ENCODE assay signal across 26 cellular contexts in genomic region chr20:24639167-24639548, GRCh38.
"Had no signal": no experiment of that assay in that cellular context is flagged by ENCODE, and none has a peak within 500 bp of the region (broad histone marks: within the 10 kb centered on the region; RNA-seq: fewer than 3 reads in every experiment).

No MANE protein-coding gene starts in this region.

- H3K36me3 Mint-ChIP-seq: activated naive CD4-positive, alpha-beta T cell treated with anti-CD3 and anti-CD28 coated beads, Interleukin-2, amount 10 ng/mL, durations not matched to agents 7 days and 5 days; activated naive CD4-positive, alpha-beta T cell treated with anti-CD3 and anti-CD28 coated beads, Interleukin-2, amount 50 U/mL, for 72 hours; activated naive CD8-positive, alpha-beta T cell treated with anti-CD3 and anti-CD28 coated beads, Interleukin-2, amount 10 ng/mL, durations not matched to agents 7 days and 5 days; brain had no signal

- H3K4me1 Mint-ChIP-seq: activated CD4-positive, alpha-beta memory T cell treated with anti-CD3 and anti-CD28 coated beads, Interleukin-2, amount 10 ng/mL, durations not matched to agents 7 days and 5 days; activated CD4-positive, alpha-beta T cell treated with anti-CD3 and anti-CD28 coated beads for 36 hours; activated CD4-positive, alpha-beta T cell treated with anti-CD3 and anti-CD28 coated beads, Interleukin-2, amount 10 ng/mL, durations not matched to agents 24 days and 14 days; activated naive CD4-positive, alpha-beta T cell treated with anti-CD3 and anti-CD28 coated beads, Interleukin-2, amount 10 ng/mL, durations not matched to agents 7 days and 5 days; activated naive CD8-positive, alpha-beta T cell treated with anti-CD3 and anti-CD28 coated beads, Interleukin-2, amount 10 ng/mL, durations not matched to agents 7 days and 5 days had no signal

- H3K4me1 ChIP-seq: ascending aorta, breast epithelium, colonic mucosa had no signal

- H3K4me3 Mint-ChIP-seq: activated CD4-positive, alpha-beta memory T cell treated with anti-CD3 and anti-CD28 coated beads, Interleukin-2, amount 10 ng/mL, durations not matched to agents 7 days and 5 days; activated CD4-positive, alpha-beta T cell treated with anti-CD3 and anti-CD28 coated beads for 36 hours; activated CD4-positive, alpha-beta T cell treated with anti-CD3 and anti-CD28 coated beads, Interleukin-2, amount 10 ng/mL, durations not matched to agents 24 days and 14 days; activated naive CD4-positive, alpha-beta T cell treated with anti-CD3 and anti-CD28 coated beads, Interleukin-2, amount 10 ng/mL, durations not matched to agents 7 days and 5 days; activated naive CD8-positive, alpha-beta T cell treated with anti-CD3 and anti-CD28 coated beads, Interleukin-2, amount 10 ng/mL, durations not matched to agents 7 days and 5 days; activated T-helper 1 cell treated with anti-CD3 and anti-CD28 coated beads, Interleukin-12 subunit alpha, Interleukin-12 subunit beta, Interleukin-2, Interleukin-4 antibody, amounts not matched to agents 30 ng/mL and 10 ng/mL and 1 ng/mL, durations not matched to agents 14 hours and 24 hours and 36 hours; brain; dendritic cell treated with granulocyte-macrophage colony-stimulating factor and Interleukin-4, amounts not matched to agents 40 ng/mL and 50 ng/mL, for 4 days; endodermal cell had no signal

- H3K4me3 ChIP-seq: ascending aorta, breast epithelium, cardiac muscle cell, colonic mucosa, dorsolateral prefrontal cortex had no signal

- H3K9me3 ChIP-seq: colonic mucosa had no signal

- H3K36me3 ChIP-seq: ascending aorta, breast epithelium, cardiac muscle cell, colonic mucosa had no signal

- ATAC-seq: activated CD4-positive, alpha-beta T cell treated with anti-CD3 and anti-CD28 coated beads for 36 hours; activated naive CD4-positive, alpha-beta T cell treated with anti-CD3 and anti-CD28 coated beads, Interleukin-2, amount 50 U/mL, for 72 hours; esophagus mucosa had no signal

- H3K27me3 Mint-ChIP-seq: activated CD4-positive, alpha-beta T cell treated with anti-CD3 and anti-CD28 coated beads, Interleukin-2, amount 10 ng/mL, durations not matched to agents 24 days and 14 days had no signal

- H3K9me3 Mint-ChIP-seq: activated CD4-positive, alpha-beta memory T cell treated with anti-CD3 and anti-CD28 coated beads, Interleukin-2, amount 10 ng/mL, durations not matched to agents 7 days and 5 days; activated CD4-positive, alpha-beta T cell treated with anti-CD3 and anti-CD28 coated beads, Interleukin-2, amount 10 ng/mL, durations not matched to agents 24 days and 14 days; activated naive CD4-positive, alpha-beta T cell treated with anti-CD3 and anti-CD28 coated beads, Interleukin-2, amount 10 ng/mL, durations not matched to agents 7 days and 5 days; activated naive CD4-positive, alpha-beta T cell treated with anti-CD3 and anti-CD28 coated beads, Interleukin-2, amount 50 U/mL, for 72 hours; activated naive CD8-positive, alpha-beta T cell treated with anti-CD3 and anti-CD28 coated beads, Interleukin-2, amount 10 ng/mL, durations not matched to agents 7 days and 5 days; activated T-helper 1 cell treated with anti-CD3 and anti-CD28 coated beads, Interleukin-12 subunit alpha, Interleukin-12 subunit beta, Interleukin-2, Interleukin-4 antibody, amounts not matched to agents 30 ng/mL and 10 ng/mL and 1 ng/mL, durations not matched to agents 14 hours and 24 hours and 36 hours; activated T-helper 2 cell treated with anti-CD3 and anti-CD28 coated beads, Interferon-gamma antibody, Interleukin-2, Interleukin-4, amounts not matched to agents 10 μg/mL and 5 μg/mL and 100 μg/mL, durations not matched to agents 14 hours and 24 hours and 36 hours; dendritic cell treated with granulocyte-macrophage colony-stimulating factor and Interleukin-4, amounts not matched to agents 40 ng/mL and 50 ng/mL, for 4 days; endodermal cell had no signal

- H3K27ac ChIP-seq: ascending aorta, breast epithelium, cardiac muscle cell, colonic mucosa had no signal

- H3K27ac Mint-ChIP-seq: activated CD4-positive, alpha-beta memory T cell treated with anti-CD3 and anti-CD28 coated beads, Interleukin-2, amount 10 ng/mL, durations not matched to agents 7 days and 5 days; activated CD4-positive, alpha-beta T cell treated with anti-CD3 and anti-CD28 coated beads for 36 hours; activated CD4-positive, alpha-beta T cell treated with anti-CD3 and anti-CD28 coated beads, Interleukin-2, amount 10 ng/mL, durations not matched to agents 24 days and 14 days; activated naive CD4-positive, alpha-beta T cell treated with anti-CD3 and anti-CD28 coated beads, Interleukin-2, amount 10 ng/mL, durations not matched to agents 7 days and 5 days; activated naive CD4-positive, alpha-beta T cell treated with anti-CD3 and anti-CD28 coated beads, Interleukin-2, amount 50 U/mL, for 72 hours; activated naive CD8-positive, alpha-beta T cell treated with anti-CD3 and anti-CD28 coated beads, Interleukin-2, amount 10 ng/mL, durations not matched to agents 7 days and 5 days; activated T-helper 1 cell treated with anti-CD3 and anti-CD28 coated beads, Interleukin-12 subunit alpha, Interleukin-12 subunit beta, Interleukin-2, Interleukin-4 antibody, amounts not matched to agents 30 ng/mL and 10 ng/mL and 1 ng/mL, durations not matched to agents 14 hours and 24 hours and 36 hours; activated T-helper 2 cell treated with anti-CD3 and anti-CD28 coated beads, Interferon-gamma antibody, Interleukin-2, Interleukin-4, amounts not matched to agents 10 μg/mL and 5 μg/mL and 100 μg/mL, durations not matched to agents 14 hours and 24 hours and 36 hours; dendritic cell treated with granulocyte-macrophage colony-stimulating factor and Interleukin-4, amounts not matched to agents 40 ng/mL and 50 ng/mL, for 4 days; endodermal cell had no signal

- DNase-seq: activated CD4-positive, alpha-beta memory T cell treated with anti-CD3 and anti-CD28 coated beads, Interleukin-2, amount 10 ng/mL, durations not matched to agents 7 days and 5 days; activated CD4-positive, alpha-beta T cell treated with anti-CD3 and anti-CD28 coated beads for 36 hours; activated CD4-positive, alpha-beta T cell treated with anti-CD3 and anti-CD28 coated beads, Interleukin-2, amount 10 ng/mL, durations not matched to agents 24 days and 14 days; activated CD4-positive, CD25-positive, alpha-beta regulatory T cell; activated CD4-positive, CD25-positive, alpha-beta regulatory T cell treated with anti-CD3 and anti-CD28 coated beads, Interleukin-2, amount 50 U/mL, for 72 hours; activated effector memory CD4-positive, alpha-beta T cell treated with anti-CD3 and anti-CD28 coated beads, Interleukin-2, amount 50 U/mL, for 16 hours; activated naive CD4-positive, alpha-beta T cell treated with anti-CD3 and anti-CD28 coated beads, Interleukin-2, amount 10 ng/mL, durations not matched to agents 7 days and 5 days; activated naive CD8-positive, alpha-beta T cell treated with anti-CD3 and anti-CD28 coated beads, Interleukin-2, amount 10 ng/mL, durations not matched to agents 7 days and 5 days; activated T-cell treated with anti-CD3 and anti-CD28 coated beads, Interleukin-2, amount 50 U/mL, for 1 hour; activated T-cell treated with anti-CD3 and anti-CD28 coated beads, Interleukin-2, amount 50 U/mL, for 48 hours; central memory CD4-positive, alpha-beta T cell; cerebellar nuclear complex; colonic mucosa; dorsolateral prefrontal cortex; effector memory CD4-positive, alpha-beta T cell; T-helper 2 cell had no signal

- H3K27me3 ChIP-seq: ascending aorta, breast epithelium, cardiac muscle cell, colonic mucosa, dorsolateral prefrontal cortex had no signal
